In the genomic region with DNA sequence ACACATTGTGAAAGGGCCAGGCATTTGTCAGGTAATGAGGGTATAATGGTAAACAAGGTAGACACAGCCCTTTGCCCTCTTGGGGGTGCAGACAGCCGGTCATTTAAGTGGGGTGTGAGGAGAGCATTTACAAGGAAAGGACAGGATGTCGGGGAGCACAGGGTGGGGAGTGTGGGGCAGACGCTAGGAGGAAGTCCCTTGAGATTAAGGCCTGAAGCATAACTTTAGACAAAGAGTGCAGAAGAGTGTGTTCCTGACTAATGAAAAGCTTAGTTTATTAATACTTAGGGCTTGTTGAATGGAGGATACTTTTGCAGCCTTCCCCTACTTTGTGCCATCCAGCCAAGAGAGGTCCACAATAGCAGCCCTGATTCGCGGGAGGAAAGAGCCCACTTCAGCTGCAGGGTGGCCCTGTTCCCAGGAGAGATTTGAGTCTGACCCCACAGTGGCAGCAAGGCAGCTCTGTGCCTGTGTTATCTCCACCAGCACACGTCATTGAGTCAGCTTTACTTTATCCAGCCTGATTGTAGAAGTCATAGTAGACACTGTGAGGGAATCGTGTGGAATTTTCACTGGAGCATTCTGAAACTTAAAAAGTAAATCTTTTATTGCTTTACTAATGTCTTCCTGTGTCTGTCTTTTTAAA, we compare ENCODE assay signal across 9 cellular contexts. TPM values are rescaled to one million over a fixed set of nuclear protein-coding genes. Genes with fewer than 3 reads are reported as not detected.
DNase-seq lines count a peak whose midpoint lies in the region; ATAC-seq and TF ChIP-seq lines count a peak whose summit lies in the region.
"Had no signal": no experiment of that assay in that cellular context is flagged by ENCODE, and none has a peak within 500 bp of the region (broad histone marks: within the 10 kb centered on the region; RNA-seq: fewer than 3 reads in every experiment).

No MANE protein-coding gene starts in this region.

- H3K36me3 ChIP-seq in IMR-90 (ENCODE audit: control insufficient read depth, insufficient read depth, low read length) = no peaks in the 10 kb centered on the region
- H3K36me3 ChIP-seq: ascending aorta had no signal

- CTCF ChIA-PET in IMR-90 (lab: Yijun Ruan, JAX) = no interaction called here
- CTCF ChIA-PET in WTC11 (lab: Charles Lee) = interaction anchor here (0.7 kb wide), 1 partner anchor 148 kb away, joined by 3 read pairs; no protein-coding TSS in a partner anchor

- no peak overlapping the region for H2BK15ac ChIP-seq in IMR-90 (ENCODE audit: low read depth, low read length)

- TF ChIP-seq RAD21 in IMR-90 (IDR thresholded peaks at IDR 0.05; ENCODE audit: low read length) = no peak

- dilution Hi-C loops in IMR-90 (cut with HindIII; ENCODE audit: low sequenced_read_pairs, unreplicated experiment) = no loop called here

- DNase-seq in IMR-90 (peak; percentile 63), WTC11 (ENCODE audit: low spot score) (no peak), left ventricle myocardium superior (peak; percentile 61), NCI-H2107 treated with DMSO at 0.1 percent for 48 hours (lab: John Stamatoyannopoulos, UW; ENCODE audit: unreplicated experiment) (no peak), KG1 (lab: John Stamatoyannopoulos, UW) (no peak), activated gamma-delta T cell (lab: John Stamatoyannopoulos, UW) (no peak), activated gamma-delta T cell treated with Interleukin-2 at 50 U/mL for 16 hours (no peak)

- no peak overlapping the region for H2BK5ac ChIP-seq in IMR-90 (ENCODE audit: low read depth, low read length, poor library complexity, severe bottlenecking)

- BruUV-seq in IMR-90 (replicated peaks; lab: Mats Ljungman, UMichigan) = no TSS peak

- H2AK9ac ChIP-seq in IMR-90 (replicated peaks; ENCODE audit: low read depth, low read length, poor library complexity) = no peak overlapping the region

- H3K79me1 ChIP-seq in IMR-90 (ENCODE audit: low read depth in 1 of 2, low read length in 2 of 2) = peaks cover 32 to 92% of the 10 kb centered on the region in 2 experiments

- no peak overlapping the region for H4K91ac ChIP-seq in IMR-90 (ENCODE audit: insufficient read depth, low read depth, low read length)

- H2BK20ac ChIP-seq in IMR-90 (ENCODE audit: low read depth, low read length) = no peak overlapping the region

- POLR2A ChIA-PET in IMR-90 (lab: Charles Lee; ENCODE audit: unreplicated experiment) (no interaction called here), WTC11 (lab: Charles Lee) (no interaction called here)

- peak overlapping the region; percentile 38; the same call in 1 of the 2 replicates for H2AK5ac ChIP-seq in IMR-90 (ENCODE audit: low read depth, low read length)

- H3K23ac ChIP-seq in IMR-90 (ENCODE audit: low read depth, low read length) = no peak overlapping the region

- H3K4me1 Mint-ChIP-seq in WTC11 = peaks cover 46% of the 10 kb centered on the region
- peaks cover 64% of the 10 kb centered on the region for H3K4me1 Mint-ChIP-seq in stimulated activated memory B cell treated with anti-CD40 and anti-IgM and Interleukin-4, amounts not matched to agents 10 μg/mL and 1 μg/mL and 100 μg/mL, for 72 hours

- no peak overlapping the region for H3K18ac ChIP-seq in IMR-90 (ENCODE audit: low read depth, low read length)

- H2AFZ ChIP-seq in IMR-90 (replicated peaks; ENCODE audit: low read length, poor library complexity) = no peak overlapping the region

- no peak overlapping the region for H3K4me3 Mint-ChIP-seq in WTC11
- no peak overlapping the region for H3K4me3 Mint-ChIP-seq in stimulated activated memory B cell treated with anti-CD40 and anti-IgM and Interleukin-4, amounts not matched to agents 10 μg/mL and 1 μg/mL and 100 μg/mL, for 72 hours

- no peak overlapping the region for H4K8ac ChIP-seq in IMR-90 (ENCODE audit: low read depth in 2 of 2, low read length in 2 of 2)

- no peaks in the 10 kb centered on the region for H3K9me3 Mint-ChIP-seq in WTC11
- H3K9me3 Mint-ChIP-seq in stimulated activated memory B cell treated with anti-CD40 and anti-IgM and Interleukin-4, amounts not matched to agents 10 μg/mL and 1 μg/mL and 100 μg/mL, for 72 hours = no peaks in the 10 kb centered on the region

- no peak overlapping the region; the same call in 1 of the 2 replicates for H2BK120ac ChIP-seq in IMR-90 (ENCODE audit: low read depth, low read length)

- no peaks in the 10 kb centered on the region for H3K27me3 Mint-ChIP-seq in WTC11 (ENCODE audit: low read depth)
- H3K27me3 Mint-ChIP-seq in stimulated activated memory B cell treated with anti-CD40 and anti-IgM and Interleukin-4, amounts not matched to agents 10 μg/mL and 1 μg/mL and 100 μg/mL, for 72 hours = no peaks in the 10 kb centered on the region

- peaks cover 9% of the 10 kb centered on the region for H3K4me1 ChIP-seq in IMR-90 (ENCODE audit: control insufficient read depth, insufficient read depth, low read length)

- 42% methylated on average over 2 of the region's 7 CpGs; no CpG with 5 or more reads in 1 of the 2 experiments for WGBS in IMR-90 (ENCODE audit: extremely low coverage in 2 of 2, insufficient read length in 1 of 2), 2 experiments

- peak; percentile 50; the same call in 1 of the 2 replicates for ATAC-seq in IMR-90 (ENCODE audit: low read depth)
- ATAC-seq in WTC11 = no peak
- ATAC-seq in left ventricle myocardium superior = peak; percentile 96
- no peak for ATAC-seq in stimulated activated memory B cell treated with anti-CD40 and anti-IgM and Interleukin-4, amounts not matched to agents 10 μg/mL and 1 μg/mL and 100 μg/mL, for 72 hours

- H3K27ac ChIP-seq in IMR-90 (ENCODE audit: insufficient read depth, low read length) = no peak overlapping the region
- H3K27ac ChIP-seq: ascending aorta had no signal

- H3K4me3 ChIP-seq in IMR-90 (ENCODE audit: insufficient read depth, low read depth, low read length) = no peak overlapping the region
- H3K4me3 ChIP-seq: ascending aorta had no signal

- no peaks in the 10 kb centered on the region for H3K36me3 Mint-ChIP-seq in WTC11
- peaks cover 5% of the 10 kb centered on the region for H3K36me3 Mint-ChIP-seq in stimulated activated memory B cell treated with anti-CD40 and anti-IgM and Interleukin-4, amounts not matched to agents 10 μg/mL and 1 μg/mL and 100 μg/mL, for 72 hours

- H3K14ac ChIP-seq in IMR-90 (replicated peaks; ENCODE audit: low read depth, low read length) = no peak overlapping the region

- peaks cover 85% of the 10 kb centered on the region for H4K20me1 ChIP-seq in IMR-90 (ENCODE audit: insufficient read depth, low read length)

- peaks cover 16% of the 10 kb centered on the region for H3K9me1 ChIP-seq in IMR-90 (ENCODE audit: insufficient read depth, low read length)

- H3K4ac ChIP-seq in IMR-90 (ENCODE audit: low read depth, low read length) = no peak overlapping the region; the same call in 1 of the 2 replicates

- H3K9ac ChIP-seq in IMR-90 (ENCODE audit: low read depth, low read length) = no peak overlapping the region

- no peak overlapping the region for H4K5ac ChIP-seq in IMR-90 (ENCODE audit: low read depth, low read length)

- intact Hi-C loops in IMR-90 (cut with micrococcal nuclease) = loop anchor here (5.0 kb wide), 1 partner anchor 35 kb away; a partner anchor contains a TSS
- intact Hi-C loops in left ventricle myocardium superior (cut with micrococcal nuclease) = no loop called here

- H3K9me3 ChIP-seq in IMR-90 (ENCODE audit: control insufficient read depth, insufficient read depth, low read length) = no peaks in the 10 kb centered on the region
- H3K9me3 ChIP-seq: ascending aorta had no signal

- TF ChIP-seq CTCF in IMR-90 (conservative IDR thresholded peaks at IDR 0.05; ENCODE audit: low read depth, low read length) = no peak
- no peak for TF ChIP-seq CTCF in WTC11 (IDR thresholded peaks at IDR 0.05)

- H3K4me2 ChIP-seq in IMR-90 (ENCODE audit: low read depth, low read length) = no peak overlapping the region

- no peak overlapping the region for H3K56ac ChIP-seq in IMR-90 (ENCODE audit: extremely low read depth, insufficient read depth, low read length)

- H3K27me3 ChIP-seq in IMR-90 (ENCODE audit: control insufficient read depth, insufficient read depth, low read length) = no peaks in the 10 kb centered on the region
- H3K27me3 ChIP-seq: ascending aorta had no signal

- TF ChIP-seq POLR2A in IMR-90 (IDR thresholded peaks at IDR 0.05; ENCODE audit: low read depth, low read length) = no peak

- peak overlapping the region; percentile 8; the same call in 1 of the 2 replicates for H3K27ac Mint-ChIP-seq in WTC11
- peak overlapping the region; percentile 38 for H3K27ac Mint-ChIP-seq in stimulated activated memory B cell treated with anti-CD40 and anti-IgM and Interleukin-4, amounts not matched to agents 10 μg/mL and 1 μg/mL and 100 μg/mL, for 72 hours

- in situ Hi-C loops in IMR-90 (cut with MboI; ENCODE audit: low sequenced_read_pairs) = no loop called here

TF ChIP-seq in IMR-90, 13 proteins besides CTCF, POLR2A, EP300 and RAD21 (continues in another document):
- TF ChIP-seq MAZ (IDR thresholded peaks at IDR 0.05; ENCODE audit: borderline replicate concordance, low read depth, low read length) (no peak), SMC3 (IDR thresholded peaks at IDR 0.05; ENCODE audit: low read depth, low read length) (no peak), NFE2L2 (IDR thresholded peaks at IDR 0.05; ENCODE audit: low read depth, low read length) (no peak), CEBPB (IDR thresholded peaks at IDR 0.05; ENCODE audit: low read depth, low read length) (no peak)

TF ChIP-seq in WTC11, 78 proteins besides CTCF, POLR2A, EP300 and RAD21:
- TF ChIP-seq ESRRA (CRISPR knock-in tag; IDR thresholded peaks at IDR 0.05; ENCODE audit: borderline replicate concordance) (no peak), ZNF416 (CRISPR knock-in tag; IDR thresholded peaks at IDR 0.05) (no peak), MXD4 (CRISPR knock-in tag; IDR thresholded peaks at IDR 0.05; ENCODE audit: borderline replicate concordance) (no peak)
- TF ChIP-seq, protein P1, sequence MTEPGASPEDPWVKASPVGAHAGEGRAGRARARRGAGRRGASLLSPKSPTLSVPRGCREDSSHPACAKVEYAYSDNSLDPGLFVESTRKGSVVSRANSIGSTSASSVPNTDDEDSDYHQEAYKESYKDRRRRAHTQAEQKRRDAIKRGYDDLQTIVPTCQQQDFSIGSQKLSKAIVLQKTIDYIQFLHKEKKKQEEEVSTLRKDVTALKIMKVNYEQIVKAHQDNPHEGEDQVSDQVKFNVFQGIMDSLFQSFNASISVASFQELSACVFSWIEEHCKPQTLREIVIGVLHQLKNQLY (CRISPR knock-in tag; IDR thresholded peaks at IDR 0.05) = no peak
TF ChIP-seq in WTC11: peak in this region for 0.

RNA-seq across cellular contexts. Expression of a gene that starts 35.1 kb away (rescaled TPM):
- 81.7 and 87.3 TPM in 2 replicates for total RNA-seq in IMR-90 (2012; rRNA removed)
- 48.0 and 55.3 TPM in 2 replicates for polyA plus RNA-seq in IMR-90 (2012; rRNA removed)
- 28.8 and 39.7 TPM in 2 replicates for polyA plus RNA-seq in IMR-90 (2012; cell fraction: cytosol; rRNA removed)
- 22.6 and 65.6 TPM in 2 replicates for polyA plus RNA-seq in IMR-90 (2012; cell fraction: nucleus; rRNA removed; ENCODE audit: low replicate concordance)
- 71.7 to 74.1 TPM (median 72.3 TPM) in 3 replicates for total RNA-seq in WTC11 (2021)
- 34.7 TPM for total RNA-seq in left ventricle myocardium superior

Comparison
In these comparisons a context has a peak if more than half of its experiments do, and no peak if none do; other contexts are left out.
1. ATAC-seq: peak in IMR-90 (single experiment) and left ventricle myocardium superior (single experiment); none in WTC11 (single experiment) and stimulated activated memory B cell treated with anti-CD40 and anti-IgM and Interleukin-4, amounts not matched to agents 10 μg/mL and 1 μg/mL and 100 μg/mL, for 72 hours (single experiment).
2. DNase-seq: peak in IMR-90 (single experiment) and left ventricle myocardium superior (single experiment); none in WTC11 (single experiment), NCI-H2107 treated with DMSO at 0.1 percent for 48 hours (single experiment), KG1 (single experiment), activated gamma-delta T cell (single experiment) and activated gamma-delta T cell treated with Interleukin-2 at 50 U/mL for 16 hours (single experiment).